ENCODE assay signal across 25 cellular contexts in genomic region chr19:29315566-29315965, GRCh38.
"Had no signal": no experiment of that assay in that cellular context is flagged by ENCODE, and none has a peak within 500 bp of the region (broad histone marks: within the 10 kb centered on the region; RNA-seq: fewer than 3 reads in every experiment).

No MANE protein-coding gene starts in this region.

- H3K4me3 Mint-ChIP-seq: activated CD4-positive, alpha-beta memory T cell treated with anti-CD3 and anti-CD28 coated beads for 36 hours; activated T-cell treated with anti-CD3 and anti-CD28 coated beads, Interleukin-2, amount 50 U/mL, for 24 hours; effector memory CD8-positive, alpha-beta T cell; natural killer cell treated with Interleukin-12 subunit alpha and Interleukin-12 subunit beta and Interleukin-15 and Interleukin-18, amount 100 ng/mL, for 72 hours had no signal

- H3K36me3 Mint-ChIP-seq: activated CD4-positive, alpha-beta memory T cell treated with anti-CD3 and anti-CD28 coated beads for 36 hours; natural killer cell treated with Interleukin-12 subunit alpha and Interleukin-12 subunit beta and Interleukin-15 and Interleukin-18, amount 100 ng/mL, for 72 hours had no signal

- DNase-seq: activated CD4-positive, alpha-beta memory T cell treated with anti-CD3 and anti-CD28 coated beads for 36 hours; activated CD4-positive, alpha-beta T cell treated with anti-CD3 and anti-CD28 coated beads for 48 hours; activated CD8-positive, alpha-beta memory T cell treated with anti-CD3 and anti-CD28 coated beads, Interleukin-2, amount 50 U/mL, for 48 hours; activated gamma-delta T cell treated with Interleukin-2 at 50 U/mL for 16 hours; activated naive CD4-positive, alpha-beta T cell treated with anti-CD3 and anti-CD28 coated beads, Interleukin-2, amount 50 U/mL, for 16 hours; activated T-cell treated with anti-CD3 and anti-CD28 coated beads, Interleukin-2, amount 50 U/mL, for 24 hours; amniotic stem cell; caudate nucleus; cortex of kidney; effector memory CD8-positive, alpha-beta T cell; erythroblast; gastrocnemius medialis; islet precursor cell; left ventricle myocardium inferior; mucosa of descending colon; stimulated activated CD4-positive, alpha-beta T cell treated with anti-CD3 and anti-CD28 coated beads, Interleukin-12 subunit alpha, Interleukin-12 subunit beta, amount 100 ng/mL, for 4 hours; stimulated activated CD4-positive, alpha-beta T cell treated with anti-CD3 and anti-CD28 coated beads, Interleukin-4, amount 100 ng/mL, for 1 hour; stimulated activated naive CD8-positive, alpha-beta T cell treated with anti-CD3 and anti-CD28 coated beads, Interleukin-15, Interleukin-2, amounts not matched to agents 100 U/mL and 50 U/mL, for 24 hours; T-helper 9 cell; testis; transverse colon had no signal

- H3K27ac Mint-ChIP-seq: activated CD4-positive, alpha-beta memory T cell treated with anti-CD3 and anti-CD28 coated beads for 36 hours; activated T-cell treated with anti-CD3 and anti-CD28 coated beads, Interleukin-2, amount 50 U/mL, for 24 hours; effector memory CD8-positive, alpha-beta T cell; natural killer cell treated with Interleukin-12 subunit alpha and Interleukin-12 subunit beta and Interleukin-15 and Interleukin-18, amount 100 ng/mL, for 72 hours; progenitor cell of endocrine pancreas had no signal

- ATAC-seq: activated CD4-positive, CD25-positive, alpha-beta regulatory T cell treated with anti-CD3 and anti-CD28 coated beads, Interleukin-2, amount 50 U/mL, for 24 hours; effector memory CD8-positive, alpha-beta T cell; gastrocnemius medialis; mucosa of descending colon; natural killer cell treated with Interleukin-12 subunit alpha and Interleukin-12 subunit beta and Interleukin-15 and Interleukin-18, amount 100 ng/mL, for 72 hours; sciatic nerve; stimulated activated naive CD8-positive, alpha-beta T cell treated with anti-CD3 and anti-CD28 coated beads, Interleukin-15, Interleukin-2, amounts not matched to agents 100 U/mL and 50 U/mL, for 24 hours had no signal

- H3K9me3 Mint-ChIP-seq: activated CD4-positive, alpha-beta memory T cell treated with anti-CD3 and anti-CD28 coated beads for 36 hours; activated T-cell treated with anti-CD3 and anti-CD28 coated beads, Interleukin-2, amount 50 U/mL, for 24 hours; effector memory CD8-positive, alpha-beta T cell; natural killer cell treated with Interleukin-12 subunit alpha and Interleukin-12 subunit beta and Interleukin-15 and Interleukin-18, amount 100 ng/mL, for 72 hours had no signal
